ENCODE assay signal across 27 cellular contexts in genomic region chr14:24303988-24304387, GRCh38.
"Had no signal": no experiment of that assay in that cellular context is flagged by ENCODE, and none has a peak within 500 bp of the region (broad histone marks: within the 10 kb centered on the region; RNA-seq: fewer than 3 reads in every experiment).

No MANE protein-coding gene starts in this region.

- H3K4me3 Mint-ChIP-seq: natural killer cell; nephron progenitor cell; neural progenitor cell; stimulated activated memory B cell treated with anti-CD40 and anti-IgM and Interleukin-4, amounts not matched to agents 10 μg/mL and 1 μg/mL and 100 μg/mL, for 72 hours; stimulated activated naive CD8-positive, alpha-beta T cell treated with anti-CD3 and anti-CD28 coated beads, Interleukin-15, amount 100 ng/mL, for 72 hours; type B pancreatic cell had no signal

- H3K27me3 ChIP-seq: heart right ventricle, hepatocyte, neural progenitor cell, pancreas, sigmoid colon, spleen, tibial nerve, uterus had no signal

- H3K9me3 Mint-ChIP-seq: naive B cell; natural killer cell; nephron progenitor cell; neural progenitor cell; stimulated activated memory B cell treated with anti-CD40 and anti-IgM and Interleukin-4, amounts not matched to agents 10 μg/mL and 1 μg/mL and 100 μg/mL, for 72 hours; stimulated activated naive CD8-positive, alpha-beta T cell treated with anti-CD3 and anti-CD28 coated beads, Interleukin-15, amount 100 ng/mL, for 72 hours; type B pancreatic cell had no signal

- H3K36me3 ChIP-seq: neural progenitor cell, uterus had no signal

- H3K27ac Mint-ChIP-seq: natural killer cell; nephron progenitor cell; neural progenitor cell; stimulated activated memory B cell treated with anti-CD40 and anti-IgM and Interleukin-4, amounts not matched to agents 10 μg/mL and 1 μg/mL and 100 μg/mL, for 72 hours; type B pancreatic cell had no signal

- H3K27ac ChIP-seq: heart right ventricle, hepatocyte, lower lobe of right lung, neural progenitor cell, pancreas, prostate gland, sigmoid colon, tibial nerve, uterus had no signal

- H3K4me1 ChIP-seq: uterus had no signal

- H3K27me3 Mint-ChIP-seq: naive B cell; stimulated activated memory B cell treated with anti-CD40 and anti-IgM and Interleukin-4, amounts not matched to agents 10 μg/mL and 1 μg/mL and 100 μg/mL, for 72 hours; stimulated activated naive CD8-positive, alpha-beta T cell treated with anti-CD3 and anti-CD28 coated beads, Interleukin-15, amount 100 ng/mL, for 72 hours; type B pancreatic cell had no signal

- ATAC-seq: heart right ventricle; left ventricle myocardium superior; lower lobe of right lung; natural killer cell; pancreas; right cardiac atrium; stimulated activated memory B cell treated with anti-CD40 and anti-IgM and Interleukin-4, amounts not matched to agents 10 μg/mL and 1 μg/mL and 100 μg/mL, for 72 hours; stimulated activated naive CD8-positive, alpha-beta T cell treated with anti-CD3 and anti-CD28 coated beads, Interleukin-15, amount 100 ng/mL, for 72 hours had no signal

- H3K4me3 ChIP-seq: heart right ventricle, hepatocyte, lower lobe of right lung, neural progenitor cell, pancreas, prostate gland, sigmoid colon, spleen, tibial nerve, uterus had no signal

- H3K9me3 ChIP-seq: heart right ventricle, lower lobe of right lung, pancreas, prostate gland, sigmoid colon, spleen, tibial nerve, uterus had no signal

- DNase-seq: heart right ventricle; kidney; left ventricle myocardium superior; lower lobe of right lung; mammary epithelial cell; mesenchymal stem cell; naive B cell; natural killer cell; nephron progenitor cell; nucleus accumbens; pancreas; retina; sigmoid colon; spleen; stimulated activated CD4-positive, alpha-beta T cell treated with anti-CD3 and anti-CD28 coated beads, Interleukin-4, amount 100 ng/mL, for 4 hours; stimulated activated CD8-positive, alpha-beta memory T cell treated with anti-CD3 and anti-CD28 coated beads, Interleukin-4, amount 100 ng/mL, for 48 hours; stimulated activated naive CD4-positive, alpha-beta T cell treated with Interleukin-2 at 50 U/mL for 16 hours; stimulated activated naive CD8-positive, alpha-beta T cell treated with anti-CD3 and anti-CD28 coated beads, Interleukin-15, amount 100 ng/mL, for 72 hours; substantia nigra; uterus had no signal
